ENCODE assay signal across 25 cellular contexts in genomic region chr2:233034-233433, GRCh38. TPM values are rescaled to one million over a fixed set of nuclear protein-coding genes. Genes with fewer than 3 reads are reported as not detected.
DNase-seq lines count a peak whose midpoint lies in the region; ATAC-seq and TF ChIP-seq lines count a peak whose summit lies in the region.
"Had no signal": no experiment of that assay in that cellular context is flagged by ENCODE, and none has a peak within 500 bp of the region (broad histone marks: within the 10 kb centered on the region; RNA-seq: fewer than 3 reads in every experiment).

No MANE protein-coding gene starts in this region.

- H3K4me1 Mint-ChIP-seq in GM23338 (peaks cover 25% of the 10 kb centered on the region), nephron progenitor cell (peaks cover 2% of the 10 kb centered on the region)
- H3K4me1 Mint-ChIP-seq in activated T-helper 2 cell treated with anti-CD3 and anti-CD28 coated beads, Interferon-gamma antibody, Interleukin-2, Interleukin-4, amounts not matched to agents 10 μg/mL and 5 μg/mL and 100 μg/mL, durations not matched to agents 14 hours and 24 hours and 36 hours (ENCODE audit: low read depth) = peaks cover 29% of the 10 kb centered on the region
- peaks cover 18 to 22% of the 10 kb centered on the region in 2 donors for H3K4me1 Mint-ChIP-seq in natural killer cell treated with Interleukin-12 subunit alpha and Interleukin-12 subunit beta and Interleukin-15 and Interleukin-18, amount 100 ng/mL, for 72 hours (ENCODE audit: low read depth in 2 of 2)
- H3K4me1 Mint-ChIP-seq: IgD-negative memory B cell had no signal

- H3K9me3 ChIP-seq in effector memory CD4-positive, alpha-beta T cell (ENCODE audit: control insufficient read depth, low read length) = no peaks in the 10 kb centered on the region
- H3K9me3 ChIP-seq: SK-N-SH had no signal

- peak overlapping the region; percentile 30 for H3K4me2 ChIP-seq in GM23338
- H3K4me2 ChIP-seq: SK-N-SH had no signal

- H3K27me3 Mint-ChIP-seq in GM23338 (ENCODE audit: insufficient read depth, low read depth, poor library complexity) = no peaks in the 10 kb centered on the region
- H3K27me3 Mint-ChIP-seq in activated T-helper 2 cell treated with anti-CD3 and anti-CD28 coated beads, Interferon-gamma antibody, Interleukin-2, Interleukin-4, amounts not matched to agents 10 μg/mL and 5 μg/mL and 100 μg/mL, durations not matched to agents 14 hours and 24 hours and 36 hours (ENCODE audit: low read depth) = no peaks in the 10 kb centered on the region
- H3K27me3 Mint-ChIP-seq in nephron progenitor cell (ENCODE audit: low read depth, poor library complexity) = no peaks in the 10 kb centered on the region
- no peaks in the 10 kb centered on the region for H3K27me3 Mint-ChIP-seq in natural killer cell treated with Interleukin-12 subunit alpha and Interleukin-12 subunit beta and Interleukin-15 and Interleukin-18, amount 100 ng/mL, for 72 hours
- H3K27me3 Mint-ChIP-seq: IgD-negative memory B cell had no signal

- H3K27me3 ChIP-seq in GM23338 (ENCODE audit: insufficient read depth) = no peaks in the 10 kb centered on the region
- no peaks in the 10 kb centered on the region for H3K27me3 ChIP-seq in effector memory CD4-positive, alpha-beta T cell (replicated peaks; ENCODE audit: control insufficient read depth, insufficient read depth, low read length, poor library complexity, severe bottlenecking)

- H3K9me2 ChIP-seq in GM23338 (ENCODE audit: insufficient read depth) = peaks cover 5% of the 10 kb centered on the region; the same call in 1 of the 2 replicates
- H3K9me2 ChIP-seq: SK-N-SH had no signal

- DNase-seq in GM23338 (ENCODE audit: low spot score) = peak; percentile 82
- no peak for DNase-seq in activated T-helper 2 cell treated with anti-CD3 and anti-CD28 coated beads, Interferon-gamma antibody, Interleukin-2, Interleukin-4, amounts not matched to agents 10 μg/mL and 5 μg/mL and 100 μg/mL, durations not matched to agents 14 hours and 24 hours and 36 hours (ENCODE audit: low spot score)
- peak; percentile 28 for DNase-seq in iPS DF 4.7 (ENCODE audit: extremely low read depth, low spot score)
- DNase-seq in nephron progenitor cell = no peak
- no peak for DNase-seq in effector memory CD4-positive, alpha-beta T cell
- no peak for DNase-seq in natural killer cell treated with Interleukin-12 subunit alpha and Interleukin-12 subunit beta and Interleukin-15 and Interleukin-18, amount 100 ng/mL, for 72 hours (ENCODE audit: low spot score)
- no peak for DNase-seq in effector CD4-positive, alpha-beta T cell
- DNase-seq: 8988T; C1 segment of cervical spinal cord; Calu3; CD8-positive, alpha-beta T cell; DMS153; MV-4-11; NCI-H1105 treated with DMSO at 0.1 percent for 48 hours; NCI-H1694; NCI-H2081; NCI-H2171; NCI-H345; NCI-H524; NCI-H774; NK-92 treated with Interleukin-12 subunit alpha and Interleukin-12 subunit beta, amount 100 ng/mL, for 24 hours; SIG-M5; SK-N-SH had no signal

- H3K36me3 Mint-ChIP-seq in GM23338 (ENCODE audit: low read depth) = peaks cover 16% of the 10 kb centered on the region
- peaks cover 41% of the 10 kb centered on the region for H3K36me3 Mint-ChIP-seq in activated T-helper 2 cell treated with anti-CD3 and anti-CD28 coated beads, Interferon-gamma antibody, Interleukin-2, Interleukin-4, amounts not matched to agents 10 μg/mL and 5 μg/mL and 100 μg/mL, durations not matched to agents 14 hours and 24 hours and 36 hours (ENCODE audit: low read depth)
- H3K36me3 Mint-ChIP-seq in nephron progenitor cell (ENCODE audit: low read depth) = peaks cover 23% of the 10 kb centered on the region
- H3K36me3 Mint-ChIP-seq in natural killer cell treated with Interleukin-12 subunit alpha and Interleukin-12 subunit beta and Interleukin-15 and Interleukin-18, amount 100 ng/mL, for 72 hours = no peaks in the 10 kb centered on the region

- peak overlapping the region; percentile 20; the same call in 1 of the 3 replicates for H3K4me3 Mint-ChIP-seq in GM23338
- H3K4me3 Mint-ChIP-seq in activated T-helper 2 cell treated with anti-CD3 and anti-CD28 coated beads, Interferon-gamma antibody, Interleukin-2, Interleukin-4, amounts not matched to agents 10 μg/mL and 5 μg/mL and 100 μg/mL, durations not matched to agents 14 hours and 24 hours and 36 hours (ENCODE audit: low read depth) = no peak overlapping the region
- H3K4me3 Mint-ChIP-seq in nephron progenitor cell = no peak overlapping the region
- H3K4me3 Mint-ChIP-seq in natural killer cell treated with Interleukin-12 subunit alpha and Interleukin-12 subunit beta and Interleukin-15 and Interleukin-18, amount 100 ng/mL, for 72 hours = no peak overlapping the region
- H3K4me3 Mint-ChIP-seq: CD8-positive, alpha-beta T cell had no signal

- intact Hi-C loops in activated T-helper 2 cell treated with anti-CD3 and anti-CD28 coated beads, Interferon-gamma antibody, Interleukin-2, Interleukin-4, amounts not matched to agents 10 μg/mL and 5 μg/mL and 100 μg/mL, durations not matched to agents 14 hours and 24 hours and 36 hours (cut with micrococcal nuclease) = no loop called here

- H3K79me2 ChIP-seq in GM23338 (replicated peaks; ENCODE audit: insufficient read depth) = no peaks in the 10 kb centered on the region

- H3K9me3 Mint-ChIP-seq in GM23338 (no peaks in the 10 kb centered on the region), nephron progenitor cell (no peaks in the 10 kb centered on the region)
- peaks cover 5% of the 10 kb centered on the region for H3K9me3 Mint-ChIP-seq in activated T-helper 2 cell treated with anti-CD3 and anti-CD28 coated beads, Interferon-gamma antibody, Interleukin-2, Interleukin-4, amounts not matched to agents 10 μg/mL and 5 μg/mL and 100 μg/mL, durations not matched to agents 14 hours and 24 hours and 36 hours
- no peaks in the 10 kb centered on the region for H3K9me3 Mint-ChIP-seq in natural killer cell treated with Interleukin-12 subunit alpha and Interleukin-12 subunit beta and Interleukin-15 and Interleukin-18, amount 100 ng/mL, for 72 hours
- H3K9me3 Mint-ChIP-seq: CD8-positive, alpha-beta T cell; IgD-negative memory B cell had no signal

- H2AFZ ChIP-seq in GM23338 = no peak overlapping the region

- ATAC-seq in GM23338 = peak; percentile 99
- no peak for ATAC-seq in natural killer cell treated with Interleukin-12 subunit alpha and Interleukin-12 subunit beta and Interleukin-15 and Interleukin-18, amount 100 ng/mL, for 72 hours
- ATAC-seq: CD8-positive, alpha-beta T cell; Panc1 had no signal

- H4K20me1 ChIP-seq in GM23338 (replicated peaks; ENCODE audit: insufficient read depth) = no peaks in the 10 kb centered on the region

- H3K27ac ChIP-seq in GM23338 (ENCODE audit: low read depth) = no peak overlapping the region
- H3K27ac ChIP-seq in effector memory CD4-positive, alpha-beta T cell (ENCODE audit: insufficient read depth, low read length, poor library complexity, severe bottlenecking) = no peak overlapping the region

- no peak for TF ChIP-seq CTCF in GM23338 (conservative IDR thresholded peaks at IDR 0.05; ENCODE audit: low read depth in 2 of 2)
- no peak for TF ChIP-seq CTCF in nephron progenitor cell (IDR thresholded peaks at IDR 0.05)

- H3K36me3 ChIP-seq in GM23338 (ENCODE audit: insufficient read depth) = no peaks in the 10 kb centered on the region
- peaks cover 25% of the 10 kb centered on the region for H3K36me3 ChIP-seq in effector memory CD4-positive, alpha-beta T cell (ENCODE audit: control insufficient read depth, insufficient read depth, low read length)

- peak overlapping the region; percentile 82 for H3K27ac Mint-ChIP-seq in GM23338
- peak overlapping the region; percentile 59 for H3K27ac Mint-ChIP-seq in activated T-helper 2 cell treated with anti-CD3 and anti-CD28 coated beads, Interferon-gamma antibody, Interleukin-2, Interleukin-4, amounts not matched to agents 10 μg/mL and 5 μg/mL and 100 μg/mL, durations not matched to agents 14 hours and 24 hours and 36 hours
- H3K27ac Mint-ChIP-seq in nephron progenitor cell = peak overlapping the region; percentile 79
- no peak overlapping the region for H3K27ac Mint-ChIP-seq in natural killer cell treated with Interleukin-12 subunit alpha and Interleukin-12 subunit beta and Interleukin-15 and Interleukin-18, amount 100 ng/mL, for 72 hours
- H3K27ac Mint-ChIP-seq: IgD-negative memory B cell had no signal

- H3F3A ChIP-seq in GM23338 (replicated peaks; ENCODE audit: low read depth) = no peaks in the 10 kb centered on the region

- H3K4me1 ChIP-seq in GM23338 (ENCODE audit: insufficient read depth) = peaks cover 17% of the 10 kb centered on the region
- no peaks in the 10 kb centered on the region for H3K4me1 ChIP-seq in effector memory CD4-positive, alpha-beta T cell (ENCODE audit: control insufficient read depth, insufficient read depth, low read length, poor library complexity, severe bottlenecking)

- H3K4me3 ChIP-seq in GM23338 = no peak overlapping the region
- H3K4me3 ChIP-seq in effector memory CD4-positive, alpha-beta T cell (ENCODE audit: insufficient read depth, low read depth, low read length, poor library complexity, severe bottlenecking) = no peak overlapping the region

TF ChIP-seq in GM23338, 12 proteins besides CTCF, POLR2A, EP300 and RAD21 (continues in another document):
- TF ChIP-seq ZNF331 (CRISPR knock-in tag; IDR thresholded peaks at IDR 0.05; ENCODE audit: low read depth) = no peak

RNA-seq across cellular contexts. Expression of gene SH3YL1, which starts 30.8 kb away (rescaled TPM):
- total RNA-seq in GM23338 (2014; rRNA removed; shearing (Covaris generic)) = 42.1 and 45.8 TPM in 2 replicates
- polyA plus RNA-seq in GM23338 (2016; fragmentation: Nextera tagmentation; extraction: Ambion mirVana) = 31.5 and 35.6 TPM in 2 replicates
- total RNA-seq in activated T-helper 2 cell treated with anti-CD3 and anti-CD28 coated beads, Interferon-gamma antibody, Interleukin-2, Interleukin-4, amounts not matched to agents 10 μg/mL and 5 μg/mL and 100 μg/mL, durations not matched to agents 14 hours and 24 hours and 36 hours = 34.7 and 37.1 TPM in 2 replicates
- 10 to 100 TPM; 15.4 to 17.5 TPM for total RNA-seq in natural killer cell treated with Interleukin-12 subunit alpha and Interleukin-12 subunit beta and Interleukin-15 and Interleukin-18, amount 100 ng/mL, for 72 hours

RNA-seq across cellular contexts. Expression of gene ACP1, which starts 31.7 kb away (rescaled TPM):
- 189 and 213 TPM in 2 replicates for total RNA-seq in GM23338 (2014; rRNA removed; shearing (Covaris generic))
- 263 and 281 TPM in 2 replicates for polyA plus RNA-seq in GM23338 (2016; fragmentation: Nextera tagmentation; extraction: Ambion mirVana)
- 168 and 177 TPM in 2 replicates for total RNA-seq in activated T-helper 2 cell treated with anti-CD3 and anti-CD28 coated beads, Interferon-gamma antibody, Interleukin-2, Interleukin-4, amounts not matched to agents 10 μg/mL and 5 μg/mL and 100 μg/mL, durations not matched to agents 14 hours and 24 hours and 36 hours
- total RNA-seq in natural killer cell treated with Interleukin-12 subunit alpha and Interleukin-12 subunit beta and Interleukin-15 and Interleukin-18, amount 100 ng/mL, for 72 hours = 10 to 100 TPM; 94.2 to 96.1 TPM

RNA-seq across cellular contexts. Expression of gene ALKAL2, which starts 54.9 kb away (rescaled TPM):
- total RNA-seq in GM23338 (2014; rRNA removed; shearing (Covaris generic)) = 4.5 and 6.4 TPM in 2 replicates
- 11.3 and 12.1 TPM in 2 replicates for polyA plus RNA-seq in GM23338 (2016; fragmentation: Nextera tagmentation; extraction: Ambion mirVana)
- 16.3 and 17.6 TPM in 2 replicates for total RNA-seq in activated T-helper 2 cell treated with anti-CD3 and anti-CD28 coated beads, Interferon-gamma antibody, Interleukin-2, Interleukin-4, amounts not matched to agents 10 μg/mL and 5 μg/mL and 100 μg/mL, durations not matched to agents 14 hours and 24 hours and 36 hours
- total RNA-seq in natural killer cell treated with Interleukin-12 subunit alpha and Interleukin-12 subunit beta and Interleukin-15 and Interleukin-18, amount 100 ng/mL, for 72 hours = 1 to 10 TPM; 1.1 to 1.4 TPM
- total RNA-seq: Calu3 had no signal
- polyA plus RNA-seq: SK-N-SH had no signal

Comparison
In these comparisons a context has a peak if more than half of its experiments do, and no peak if none do; other contexts are left out.
1. DNase-seq: peak in GM23338 (single experiment) and iPS DF 4.7 (single experiment); none in activated T-helper 2 cell treated with anti-CD3 and anti-CD28 coated beads, Interferon-gamma antibody, Interleukin-2, Interleukin-4, amounts not matched to agents 10 μg/mL and 5 μg/mL and 100 μg/mL, durations not matched to agents 14 hours and 24 hours and 36 hours (single experiment), nephron progenitor cell (single experiment), effector memory CD4-positive, alpha-beta T cell (0 of 3), natural killer cell treated with Interleukin-12 subunit alpha and Interleukin-12 subunit beta and Interleukin-15 and Interleukin-18, amount 100 ng/mL, for 72 hours (single experiment) and effector CD4-positive, alpha-beta T cell (single experiment).
2. H3K27ac Mint-ChIP-seq: peak in GM23338 (single experiment), activated T-helper 2 cell treated with anti-CD3 and anti-CD28 coated beads, Interferon-gamma antibody, Interleukin-2, Interleukin-4, amounts not matched to agents 10 μg/mL and 5 μg/mL and 100 μg/mL, durations not matched to agents 14 hours and 24 hours and 36 hours (single experiment) and nephron progenitor cell (single experiment); none in natural killer cell treated with Interleukin-12 subunit alpha and Interleukin-12 subunit beta and Interleukin-15 and Interleukin-18, amount 100 ng/mL, for 72 hours (0 of 2).